8 cellular contexts compared by ENCODE assay signal in genomic region chr20:58651823-58652605, GRCh38. TPM values are rescaled to one million over a fixed set of nuclear protein-coding genes. Genes with fewer than 3 reads are reported as not detected.
DNase-seq lines count a peak whose midpoint lies in the region; ATAC-seq and TF ChIP-seq lines count a peak whose summit lies in the region.

No MANE protein-coding gene starts in this region.

- H3K9me3 Mint-ChIP-seq in activated T-cell treated with anti-CD3 and anti-CD28 coated beads, Interleukin-2, amount 50 U/mL, for 24 hours = no peaks in the 10 kb centered on the region
- no peaks in the 10 kb centered on the region for H3K9me3 Mint-ChIP-seq in mesothelial cell of epicardium

- peaks cover 52% of the 10 kb centered on the region for H3K36me3 Mint-ChIP-seq in activated T-cell treated with anti-CD3 and anti-CD28 coated beads, Interleukin-2, amount 50 U/mL, for 24 hours (ENCODE audit: low read depth)
- no peaks in the 10 kb centered on the region for H3K36me3 Mint-ChIP-seq in mesothelial cell of epicardium

- H3K36me3 ChIP-seq in ACC112 (ENCODE audit: insufficient read depth, low read length) (no peaks in the 10 kb centered on the region), NT2/D1 (ENCODE audit: insufficient read depth, insufficient read length, low read length) (peaks cover 9% of the 10 kb centered on the region)

- H3K4me1 Mint-ChIP-seq in activated T-cell treated with anti-CD3 and anti-CD28 coated beads, Interleukin-2, amount 50 U/mL, for 24 hours (ENCODE audit: low read depth) = peaks cover 43% of the 10 kb centered on the region
- peaks cover 39% of the 10 kb centered on the region for H3K4me1 Mint-ChIP-seq in mesothelial cell of epicardium

- H3K4me3 Mint-ChIP-seq in activated T-cell treated with anti-CD3 and anti-CD28 coated beads, Interleukin-2, amount 50 U/mL, for 24 hours = peak overlapping the region; percentile 98
- peak overlapping the region; percentile 92 for H3K4me3 Mint-ChIP-seq in mesothelial cell of epicardium

- H3K27me3 ChIP-seq in ACC112 (ENCODE audit: insufficient read depth, low read length) = no peaks in the 10 kb centered on the region
- peaks cover 6% of the 10 kb centered on the region for H3K27me3 ChIP-seq in NT2/D1 (ENCODE audit: insufficient read depth, insufficient read length)

- peak; percentile 91 for DNase-seq in NT2/D1 (ENCODE audit: low read depth, low spot score)
- DNase-seq in activated T-cell treated with anti-CD3 and anti-CD28 coated beads, Interleukin-2, amount 50 U/mL, for 24 hours = peak; percentile 72
- no peak for DNase-seq in epithelial cell of prostate (ENCODE audit: low read depth, low spot score)
- no peak for DNase-seq in mesothelial cell of epicardium (ENCODE audit: low spot score in 2 of 2, unreplicated experiment in 2 of 2)
- peak; percentile 89 for DNase-seq in stimulated activated naive CD4-positive, alpha-beta T cell treated with Interleukin-2 at 50 U/mL for 16 hours (lab: John Stamatoyannopoulos, UW)

- H3K79me2 ChIP-seq in ACC112 (ENCODE audit: control insufficient read depth, insufficient read depth, low read length, unreplicated experiment) = peaks cover 57% of the 10 kb centered on the region

- H3K4me3 ChIP-seq in ACC112 (ENCODE audit: low read depth, low read length) = peak overlapping the region; percentile 99
- H3K4me3 ChIP-seq in NT2/D1 (ENCODE audit: insufficient read length, low read depth) = peak overlapping the region; percentile 97

- no peak for TF ChIP-seq CTCF in mesothelial cell of epicardium (IDR thresholded peaks at IDR 0.05; ENCODE audit: unreplicated experiment)

- H3K27me3 Mint-ChIP-seq in activated T-cell treated with anti-CD3 and anti-CD28 coated beads, Interleukin-2, amount 50 U/mL, for 24 hours = no peaks in the 10 kb centered on the region
- no peaks in the 10 kb centered on the region for H3K27me3 Mint-ChIP-seq in mesothelial cell of epicardium (ENCODE audit: low read depth)

- no peaks in the 10 kb centered on the region for H3K9me3 ChIP-seq in NT2/D1 (ENCODE audit: insufficient read depth, low read length)

- TF ChIP-seq POLR2A in GM18505 (IDR thresholded peaks at IDR 0.05; ENCODE audit: borderline replicate concordance, extremely low read depth, insufficient read depth, insufficient read length) = peak; percentile 70

- H3K4me1 ChIP-seq in ACC112 (ENCODE audit: control insufficient read depth, insufficient read depth, low read length, unreplicated experiment) (peaks cover 38% of the 10 kb centered on the region), NT2/D1 (ENCODE audit: insufficient read depth, insufficient read length) (peaks cover 8% of the 10 kb centered on the region)

- ATAC-seq in GM18505 (IDR thresholded peaks at IDR 0.05; ENCODE audit: unreplicated experiment) = peak; percentile 37
- peak; percentile 38 for ATAC-seq in HG03103 (IDR thresholded peaks at IDR 0.05; ENCODE audit: low read depth, unreplicated experiment)

- peak overlapping the region; percentile 99 for H3K27ac Mint-ChIP-seq in activated T-cell treated with anti-CD3 and anti-CD28 coated beads, Interleukin-2, amount 50 U/mL, for 24 hours
- H3K27ac Mint-ChIP-seq in mesothelial cell of epicardium = peak overlapping the region; percentile 96

- H3K27ac ChIP-seq in ACC112 (ENCODE audit: low read depth, low read length) (peak overlapping the region; percentile 85), epithelial cell of prostate (peak overlapping the region; percentile 87)

- peak overlapping the region; percentile 94 for H3K9ac ChIP-seq in NT2/D1 (ENCODE audit: insufficient read length, low read depth)

- H2AFZ ChIP-seq in ACC112 (ENCODE audit: low read length, unreplicated experiment) = peak overlapping the region; percentile 44

RNA-seq across cellular contexts. Expression of gene STX16, which starts 0.9 kb away (rescaled TPM):
- total RNA-seq in mesothelial cell of epicardium = 85.9 to 87.5 TPM (median 86.1 TPM) in 3 replicates

RNA-seq across cellular contexts. Expression of gene NPEPL1, which starts 40.6 kb away (rescaled TPM):
- total RNA-seq in mesothelial cell of epicardium = 65.8 to 71.5 TPM (median 69.6 TPM) in 3 replicates

Comparison
In these comparisons a context has a peak if more than half of its experiments do, and no peak if none do; other contexts are left out.
1. DNase-seq: peak in NT2/D1 (single experiment), activated T-cell treated with anti-CD3 and anti-CD28 coated beads, Interleukin-2, amount 50 U/mL, for 24 hours (single experiment) and stimulated activated naive CD4-positive, alpha-beta T cell treated with Interleukin-2 at 50 U/mL for 16 hours (single experiment); none in epithelial cell of prostate (single experiment) and mesothelial cell of epicardium (0 of 2).